28 cellular contexts compared by ENCODE assay signal in genomic region chr15:66962522-66962921, GRCh38.
"Had no signal": no experiment of that assay in that cellular context is flagged by ENCODE, and none has a peak within 500 bp of the region (broad histone marks: within the 10 kb centered on the region; RNA-seq: fewer than 3 reads in every experiment).

No MANE protein-coding gene starts in this region.

- FAIRE-seq: islet of Langerhans, kidney, pancreas, small intestine had no signal

- H3K9me3 ChIP-seq: left lung, lower lobe of right lung, pancreas, prostate gland, sigmoid colon, spleen, tibial nerve, uterus had no signal

- H3K27ac ChIP-seq: left lung, lower lobe of right lung, neural progenitor cell, pancreas, prostate gland, sigmoid colon, spleen, tibial nerve, uterus had no signal

- H3K36me3 ChIP-seq: left lung, lower lobe of right lung, neural progenitor cell, pancreas, prostate gland, sigmoid colon, spleen, tibial nerve, uterus had no signal

- H3K4me2 ChIP-seq: neural progenitor cell had no signal

- H3K27me3 ChIP-seq: left lung, neural progenitor cell, pancreas, sigmoid colon, spleen, tibial nerve, uterus had no signal

- DNase-seq: hypothalamus; immature natural killer cell; kidney; left colon; lower lobe of right lung; mammary epithelial cell; mesenchymal stem cell; naive B cell; natural killer cell; nephron progenitor cell; pancreas; posterior cingulate gyrus; retina; right cardiac atrium; sigmoid colon; spleen; stimulated activated CD4-positive, alpha-beta T cell treated with anti-CD3 and anti-CD28 coated beads, Interleukin-4, amount 100 ng/mL, for 24 hours; stimulated activated naive CD4-positive, alpha-beta T cell treated with Interleukin-2 at 50 U/mL for 16 hours; stimulated activated naive CD8-positive, alpha-beta T cell treated with anti-CD3 and anti-CD28 coated beads, Interleukin-15, amount 100 ng/mL, for 72 hours; substantia nigra; uterus had no signal

- H3K9ac ChIP-seq: neural progenitor cell had no signal

- H3K4me3 ChIP-seq: left lung, lower lobe of right lung, neural progenitor cell, pancreas, prostate gland, sigmoid colon, spleen, tibial nerve, uterus had no signal

- H3K4me1 ChIP-seq: left lung, lower lobe of right lung, pancreas, prostate gland, sigmoid colon, tibial nerve, uterus had no signal

- ATAC-seq: left colon; left lung; lower lobe of right lung; natural killer cell; pancreas; right cardiac atrium; stimulated activated effector memory CD8-positive, alpha-beta T cell treated with anti-CD3 and anti-CD28 coated beads, Interleukin-12 subunit alpha, Interleukin-12 subunit beta, amount 100 ng/mL, for 72 hours; stimulated activated naive CD8-positive, alpha-beta T cell treated with anti-CD3 and anti-CD28 coated beads, Interleukin-15, amount 100 ng/mL, for 72 hours had no signal
